In the genomic region with DNA sequence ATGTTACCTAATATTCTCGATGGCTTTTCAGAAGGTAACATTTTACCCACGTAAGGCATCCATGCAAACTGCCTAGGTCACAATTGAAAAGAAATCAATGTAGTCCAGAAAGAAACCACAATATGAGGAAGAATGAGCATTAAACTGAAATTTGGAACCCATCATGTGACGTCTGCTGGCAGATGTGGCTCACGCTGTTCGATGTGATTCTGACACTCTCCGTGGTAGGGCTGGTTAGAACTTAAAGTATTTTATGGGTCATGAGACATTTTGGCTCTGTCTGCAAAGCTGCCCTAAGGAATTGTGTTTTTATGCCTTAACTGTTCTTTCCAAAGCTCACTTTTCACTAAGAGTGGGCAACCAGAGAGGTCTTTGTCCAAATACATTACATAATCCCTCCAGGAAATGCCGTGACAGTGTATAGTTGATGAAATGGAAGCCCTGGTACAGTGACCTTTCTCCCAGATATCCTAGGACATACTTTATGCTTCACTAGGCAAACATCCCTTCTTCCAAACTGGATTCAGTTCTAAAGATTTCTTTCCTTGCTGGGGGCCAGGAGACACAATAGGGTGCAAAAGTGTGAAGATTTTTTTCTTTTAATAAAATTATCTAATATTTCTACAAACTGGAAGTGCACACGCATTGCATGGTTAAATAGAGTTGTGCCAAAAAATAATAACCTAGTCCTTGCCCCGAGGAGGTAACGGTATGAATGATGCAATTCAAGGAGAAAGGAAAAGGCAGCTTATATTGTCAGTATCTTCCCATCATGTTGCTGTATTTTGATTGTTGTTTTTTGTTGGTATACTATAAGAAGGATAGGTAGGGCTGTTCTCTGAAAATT, we compare ENCODE assay signal across 2 cellular contexts.
TF ChIP-seq lines count a peak whose summit lies in the region.

No MANE protein-coding gene starts in this region.

TF ChIP-seq in A549, 52 proteins besides CTCF, POLR2A, EP300 and RAD21 (continued from another document):
- TF ChIP-seq, protein P1, sequence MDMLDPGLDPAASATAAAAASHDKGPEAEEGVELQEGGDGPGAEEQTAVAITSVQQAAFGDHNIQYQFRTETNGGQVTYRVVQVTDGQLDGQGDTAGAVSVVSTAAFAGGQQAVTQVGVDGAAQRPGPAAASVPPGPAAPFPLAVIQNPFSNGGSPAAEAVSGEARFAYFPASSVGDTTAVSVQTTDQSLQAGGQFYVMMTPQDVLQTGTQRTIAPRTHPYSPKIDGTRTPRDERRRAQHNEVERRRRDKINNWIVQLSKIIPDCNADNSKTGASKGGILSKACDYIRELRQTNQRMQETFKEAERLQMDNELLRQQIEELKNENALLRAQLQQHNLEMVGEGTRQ (IDR thresholded peaks at IDR 0.05), result peak; percentile 31; the same call in 1 of the 2 replicates
- TF ChIP-seq JUNB (IDR thresholded peaks at IDR 0.05), result peak; percentile 17; the same call in 1 of the 2 replicates

TF ChIP-seq in HepG2, 621 proteins besides CTCF, POLR2A, EP300 and RAD21 (continued from another document):
- TF ChIP-seq, protein P2, sequence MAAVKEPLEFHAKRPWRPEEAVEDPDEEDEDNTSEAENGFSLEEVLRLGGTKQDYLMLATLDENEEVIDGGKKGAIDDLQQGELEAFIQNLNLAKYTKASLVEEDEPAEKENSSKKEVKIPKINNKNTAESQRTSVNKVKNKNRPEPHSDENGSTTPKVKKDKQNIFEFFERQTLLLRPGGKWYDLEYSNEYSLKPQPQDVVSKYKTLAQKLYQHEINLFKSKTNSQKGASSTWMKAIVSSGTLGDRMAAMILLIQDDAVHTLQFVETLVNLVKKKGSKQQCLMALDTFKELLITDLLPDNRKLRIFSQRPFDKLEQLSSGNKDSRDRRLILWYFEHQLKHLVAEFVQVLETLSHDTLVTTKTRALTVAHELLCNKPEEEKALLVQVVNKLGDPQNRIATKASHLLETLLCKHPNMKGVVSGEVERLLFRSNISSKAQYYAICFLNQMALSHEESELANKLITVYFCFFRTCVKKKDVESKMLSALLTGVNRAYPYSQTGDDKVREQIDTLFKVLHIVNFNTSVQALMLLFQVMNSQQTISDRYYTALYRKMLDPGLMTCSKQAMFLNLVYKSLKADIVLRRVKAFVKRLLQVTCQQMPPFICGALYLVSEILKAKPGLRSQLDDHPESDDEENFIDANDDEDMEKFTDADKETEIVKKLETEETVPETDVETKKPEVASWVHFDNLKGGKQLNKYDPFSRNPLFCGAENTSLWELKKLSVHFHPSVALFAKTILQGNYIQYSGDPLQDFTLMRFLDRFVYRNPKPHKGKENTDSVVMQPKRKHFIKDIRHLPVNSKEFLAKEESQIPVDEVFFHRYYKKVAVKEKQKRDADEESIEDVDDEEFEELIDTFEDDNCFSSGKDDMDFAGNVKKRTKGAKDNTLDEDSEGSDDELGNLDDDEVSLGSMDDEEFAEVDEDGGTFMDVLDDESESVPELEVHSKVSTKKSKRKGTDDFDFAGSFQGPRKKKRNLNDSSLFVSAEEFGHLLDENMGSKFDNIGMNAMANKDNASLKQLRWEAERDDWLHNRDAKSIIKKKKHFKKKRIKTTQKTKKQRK (IDR thresholded peaks at IDR 0.05; ENCODE audit: low read length), result no peak
- TF ChIP-seq PPARG (CRISPR knock-in tag; conservative IDR thresholded peaks at IDR 0.05) (peak; percentile 93), ZNF136 (CRISPR knock-in tag; IDR thresholded peaks at IDR 0.05; ENCODE audit: low read depth) (no peak), NFYB (CRISPR knock-in tag; IDR thresholded peaks at IDR 0.05) (no peak), POLR2AphosphoS2 (IDR thresholded peaks at IDR 0.05; ENCODE audit: low read depth, low read length) (no peak), HMGA1 (CRISPR knock-in tag; conservative IDR thresholded peaks at IDR 0.05) (no peak), RFX3 (CRISPR knock-in tag; IDR thresholded peaks at IDR 0.05) (no peak), ZNF749 (CRISPR knock-in tag; IDR thresholded peaks at IDR 0.05; ENCODE audit: borderline replicate concordance) (no peak), NFIB (CRISPR knock-in tag; IDR thresholded peaks at IDR 0.05; ENCODE audit: borderline replicate concordance) (no peak), ZNF652 (CRISPR knock-in tag; IDR thresholded peaks at IDR 0.05; ENCODE audit: borderline replicate concordance, low read depth) (no peak), ERF (CRISPR knock-in tag; IDR thresholded peaks at IDR 0.05) (no peak), RXRB (CRISPR knock-in tag; IDR thresholded peaks at IDR 0.05; ENCODE audit: borderline replicate concordance) (peak; percentile 84; the same call in 1 of the 2 replicates), ZNF282 (IDR thresholded peaks at IDR 0.05; ENCODE audit: partially characterized antibody) (no peak), KLF16 (CRISPR knock-in tag; IDR thresholded peaks at IDR 0.05) (no peak), NR1H2 (CRISPR knock-in tag; IDR thresholded peaks at IDR 0.05; ENCODE audit: borderline replicate concordance, low read depth) (no peak), PCBP1 (IDR thresholded peaks at IDR 0.05; ENCODE audit: borderline replicate concordance, low read depth, low read length) (no peak), ZNF205 (CRISPR knock-in tag; IDR thresholded peaks at IDR 0.05) (peak; percentile 96), ZIK1 (CRISPR knock-in tag; IDR thresholded peaks at IDR 0.05; ENCODE audit: borderline replicate concordance, low read depth) (no peak), ZNF83 (CRISPR knock-in tag; IDR thresholded peaks at IDR 0.05; ENCODE audit: borderline replicate concordance) (no peak), FOXM1 (CRISPR knock-in tag; IDR thresholded peaks at IDR 0.05) (no peak), PHF20 (CRISPR knock-in tag; IDR thresholded peaks at IDR 0.05) (no peak)
- TF ChIP-seq, protein P3, sequence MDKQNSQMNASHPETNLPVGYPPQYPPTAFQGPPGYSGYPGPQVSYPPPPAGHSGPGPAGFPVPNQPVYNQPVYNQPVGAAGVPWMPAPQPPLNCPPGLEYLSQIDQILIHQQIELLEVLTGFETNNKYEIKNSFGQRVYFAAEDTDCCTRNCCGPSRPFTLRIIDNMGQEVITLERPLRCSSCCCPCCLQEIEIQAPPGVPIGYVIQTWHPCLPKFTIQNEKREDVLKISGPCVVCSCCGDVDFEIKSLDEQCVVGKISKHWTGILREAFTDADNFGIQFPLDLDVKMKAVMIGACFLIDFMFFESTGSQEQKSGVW (CRISPR knock-in tag; IDR thresholded peaks at IDR 0.05; ENCODE audit: borderline replicate concordance), result no peak
- TF ChIP-seq, protein P4, sequence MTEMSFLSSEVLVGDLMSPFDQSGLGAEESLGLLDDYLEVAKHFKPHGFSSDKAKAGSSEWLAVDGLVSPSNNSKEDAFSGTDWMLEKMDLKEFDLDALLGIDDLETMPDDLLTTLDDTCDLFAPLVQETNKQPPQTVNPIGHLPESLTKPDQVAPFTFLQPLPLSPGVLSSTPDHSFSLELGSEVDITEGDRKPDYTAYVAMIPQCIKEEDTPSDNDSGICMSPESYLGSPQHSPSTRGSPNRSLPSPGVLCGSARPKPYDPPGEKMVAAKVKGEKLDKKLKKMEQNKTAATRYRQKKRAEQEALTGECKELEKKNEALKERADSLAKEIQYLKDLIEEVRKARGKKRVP (CRISPR knock-in tag; IDR thresholded peaks at IDR 0.05), result 0 out of 4 replicates have a peak, but pooled peaks of 1 of the 2 experiments have one; percentile 25
TF ChIP-seq in HepG2: peak in this region for 4.
